Comparison of ENCODE assay signal across 21 cellular contexts in the genomic region with DNA sequence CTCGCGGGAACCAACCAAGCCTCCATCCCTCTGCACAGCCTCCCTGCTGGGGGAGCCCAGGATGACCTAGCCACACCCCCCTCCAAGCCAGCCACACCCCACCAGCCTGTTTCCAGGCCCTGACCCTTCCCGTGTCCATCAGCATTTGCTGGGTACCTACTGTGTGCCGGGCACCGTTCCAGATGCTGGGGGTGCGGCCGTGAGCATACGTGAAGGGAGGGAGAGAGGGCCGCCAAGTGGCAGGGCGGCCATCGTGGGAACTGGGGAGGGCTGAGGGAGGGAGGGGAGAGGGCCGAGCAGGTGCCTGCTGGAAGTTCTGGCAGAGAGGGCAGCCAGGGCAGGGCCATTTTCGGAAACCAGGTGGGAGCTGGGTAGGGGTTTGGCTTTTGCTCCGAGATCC.
"Had no signal": no experiment of that assay in that cellular context is flagged by ENCODE, and none has a peak within 500 bp of the region (broad histone marks: within the 10 kb centered on the region; RNA-seq: fewer than 3 reads in every experiment).

No MANE protein-coding gene starts in this region.

- H3K36me3 ChIP-seq: gastroesophageal sphincter, left ventricle myocardium inferior, neural progenitor cell, prostate gland, right atrium auricular region, thyroid gland had no signal

- H3K4me3 ChIP-seq: gastroesophageal sphincter, left ventricle myocardium inferior, neural progenitor cell, prostate gland, right atrium auricular region, thyroid gland had no signal

- H3K27me3 ChIP-seq: neural progenitor cell, right atrium auricular region, thyroid gland had no signal

- H3K9ac ChIP-seq: neural progenitor cell had no signal

- H3K27me3 Mint-ChIP-seq: activated B cell treated with CpG ODN at 0.5 μM for 24 hours; activated CD4-positive, alpha-beta memory T cell treated with anti-CD3 and anti-CD28 coated beads for 36 hours; activated CD4-positive, alpha-beta T cell treated with anti-CD3 and anti-CD28 coated beads for 36 hours; activated naive CD8-positive, alpha-beta T cell treated with anti-CD3 and anti-CD28 coated beads, Interleukin-2, amount 10 ng/mL, durations not matched to agents 7 days and 5 days had no signal

- H3K27ac Mint-ChIP-seq: activated CD4-positive, alpha-beta memory T cell treated with anti-CD3 and anti-CD28 coated beads for 36 hours; activated CD4-positive, alpha-beta T cell treated with anti-CD3 and anti-CD28 coated beads for 36 hours; activated naive CD8-positive, alpha-beta T cell treated with anti-CD3 and anti-CD28 coated beads, Interleukin-2, amount 10 ng/mL, durations not matched to agents 7 days and 5 days had no signal

- ATAC-seq: activated CD4-positive, alpha-beta T cell treated with anti-CD3 and anti-CD28 coated beads for 36 hours; gastroesophageal sphincter; stimulated activated naive CD8-positive, alpha-beta T cell treated with anti-CD3 and anti-CD28 coated beads, Interleukin-15, Interleukin-2, amounts not matched to agents 100 U/mL and 50 U/mL, for 24 hours had no signal

- H3K9me3 ChIP-seq: gastroesophageal sphincter, left ventricle myocardium inferior, prostate gland, right atrium auricular region, thyroid gland had no signal

- H3K27ac ChIP-seq: epithelial cell of prostate, gastroesophageal sphincter, left ventricle myocardium inferior, neural progenitor cell, prostate gland, right atrium auricular region, thyroid gland had no signal

- H3K4me3 Mint-ChIP-seq: activated B cell treated with CpG ODN at 0.5 μM for 24 hours; activated CD4-positive, alpha-beta memory T cell treated with anti-CD3 and anti-CD28 coated beads for 36 hours; activated CD4-positive, alpha-beta T cell treated with anti-CD3 and anti-CD28 coated beads for 36 hours; activated naive CD8-positive, alpha-beta T cell treated with anti-CD3 and anti-CD28 coated beads, Interleukin-2, amount 10 ng/mL, durations not matched to agents 7 days and 5 days; neural progenitor cell had no signal

- H3K36me3 Mint-ChIP-seq: activated CD4-positive, alpha-beta memory T cell treated with anti-CD3 and anti-CD28 coated beads for 36 hours; activated naive CD8-positive, alpha-beta T cell treated with anti-CD3 and anti-CD28 coated beads, Interleukin-2, amount 10 ng/mL, durations not matched to agents 7 days and 5 days; neural progenitor cell had no signal

- H3K9me3 Mint-ChIP-seq: activated B cell treated with CpG ODN at 0.5 μM for 24 hours; activated CD4-positive, alpha-beta memory T cell treated with anti-CD3 and anti-CD28 coated beads for 36 hours; activated naive CD8-positive, alpha-beta T cell treated with anti-CD3 and anti-CD28 coated beads, Interleukin-2, amount 10 ng/mL, durations not matched to agents 7 days and 5 days; neural progenitor cell had no signal

- DNase-seq: activated B cell treated with CpG ODN at 0.5 μM for 24 hours; activated CD4-positive, alpha-beta memory T cell treated with anti-CD3 and anti-CD28 coated beads for 36 hours; activated CD4-positive, alpha-beta T cell treated with anti-CD3 and anti-CD28 coated beads for 36 hours; activated naive CD4-positive, alpha-beta T cell treated with Interleukin-2 at 50 U/mL for 16 hours; activated naive CD8-positive, alpha-beta T cell treated with anti-CD3 and anti-CD28 coated beads, Interleukin-2, amount 10 ng/mL, durations not matched to agents 7 days and 5 days; activated T-cell treated with anti-CD3 and anti-CD28 coated beads, Interleukin-2, amount 50 U/mL, for 48 hours; amniotic stem cell; head of caudate nucleus; hypothalamus; left ventricle myocardium inferior; mammary epithelial cell; midbrain; stimulated activated CD4-positive, alpha-beta T cell treated with anti-CD3 and anti-CD28 coated beads, Interleukin-4, amount 100 ng/mL, for 4 hours; stimulated activated naive CD8-positive, alpha-beta T cell treated with anti-CD3 and anti-CD28 coated beads, Interleukin-15, Interleukin-2, amounts not matched to agents 100 U/mL and 50 U/mL, for 24 hours; T1000; thyroid gland had no signal

- H3K4me1 ChIP-seq: gastroesophageal sphincter, prostate gland, thyroid gland had no signal
